Comparison of ENCODE assay signal across 9 cellular contexts in genomic region chr18:32469190-32469611, GRCh38. TPM values are rescaled to one million over a fixed set of nuclear protein-coding genes. Genes with fewer than 3 reads are reported as not detected.
A peak's percentile ranks its signal among the peaks of the same experiment; 100 is the strongest.
DNase-seq lines count a peak whose midpoint lies in the region; ATAC-seq, FAIRE-seq and TF ChIP-seq lines count a peak whose summit lies in the region.
"Had no signal": no experiment of that assay in that cellular context is flagged by ENCODE, and none has a peak within 500 bp of the region (broad histone marks: within the 10 kb centered on the region; RNA-seq: fewer than 3 reads in every experiment).

No MANE protein-coding gene starts in this region.

- no peak overlapping the region for H2BK5ac ChIP-seq in mesendoderm (ENCODE audit: low read length)

- H3K27ac ChIP-seq in RWPE2 (ENCODE audit: poor library complexity, severe bottlenecking) (no peak overlapping the region), endodermal cell (ENCODE audit: low read depth, low read length) (no peak overlapping the region), mesendoderm (ENCODE audit: low read depth, low read length) (no peak overlapping the region), transverse colon (peak overlapping the region; percentile 88 to 94 (median 92))
- H3K27ac ChIP-seq: neutrophil had no signal

- peak overlapping the region; percentile 58 for H3K4me2 ChIP-seq in mesendoderm (ENCODE audit: low read length)

- 36 to 56% methylated on average over 3 to 8 of the region's 8 CpGs for WGBS in endodermal cell (ENCODE audit: insufficient coverage in 1 of 2, insufficient read length in 1 of 2), 2 experiments
- WGBS in mesendoderm (ENCODE audit: extremely low coverage, insufficient coverage, low lambda C conversion rate) = no CpG with 5 or more reads among the region's 8 CpGs
- WGBS in transverse colon (ENCODE audit: low coverage in 1 of 2), 2 donors = 0 to 9% methylated on average over 3 to 8 of the region's 8 CpGs

- DNase-seq in AG10803 (ENCODE audit: low read depth) = peak; percentile 5
- DNase-seq in HFFc6 = peak; percentile 2
- no peak for DNase-seq in RWPE2 (ENCODE audit: low spot score)
- DNase-seq in endodermal cell = peak; percentile 65
- DNase-seq in mesendoderm = peak; percentile 52
- peak; percentile 41 for DNase-seq in transverse colon
- no peak for DNase-seq in GM19239 (ENCODE audit: insufficient read length, low spot score)

- H3K9me3 Mint-ChIP-seq in HFFc6 = no peaks in the 10 kb centered on the region
- no peaks in the 10 kb centered on the region for H3K9me3 Mint-ChIP-seq in endodermal cell

- no peak overlapping the region for H4K8ac ChIP-seq in mesendoderm (ENCODE audit: low read depth, low read length)

- no peak overlapping the region for H2AK5ac ChIP-seq in mesendoderm (ENCODE audit: low read length)

- H3K27me3 ChIP-seq in RWPE2 (ENCODE audit: insufficient read depth, poor library complexity, severe bottlenecking) (no peaks in the 10 kb centered on the region), endodermal cell (ENCODE audit: control insufficient read depth, insufficient read depth, low read length, poor library complexity, severe bottlenecking) (peaks cover 16% of the 10 kb centered on the region), mesendoderm (ENCODE audit: insufficient read depth, low read length, poor library complexity) (no peaks in the 10 kb centered on the region), transverse colon (no peaks in the 10 kb centered on the region)

- H3K4me3 ChIP-seq in AG10803 (ENCODE audit: low read length) = peak overlapping the region; percentile 62
- H3K4me3 ChIP-seq in RWPE2 (ENCODE audit: severe bottlenecking) = peak overlapping the region; percentile 68
- peak overlapping the region; percentile 90 for H3K4me3 ChIP-seq in endodermal cell (ENCODE audit: low read length)
- H3K4me3 ChIP-seq in mesendoderm (ENCODE audit: low read length) = no peak overlapping the region
- H3K4me3 ChIP-seq in transverse colon = peak overlapping the region; percentile 52 to 91 (median 77)

- intact Hi-C loops in transverse colon (cut with DNase I; ENCODE audit: low total_unique reads) = no loop called here

- no peak overlapping the region for H4K5ac ChIP-seq in mesendoderm (ENCODE audit: low read length)

- TF ChIP-seq CTCF in AG10803 (conservative IDR thresholded peaks at IDR 0.05; ENCODE audit: low read length) (no peak), HFFc6 (IDR thresholded peaks at IDR 0.05) (0 out of 2 replicates have a peak, but pooled peaks have one; percentile 9), RWPE2 (IDR thresholded peaks at IDR 0.05; ENCODE audit: poor library complexity, severe bottlenecking) (no peak), endodermal cell (conservative IDR thresholded peaks at IDR 0.05) (peak; percentile 48), transverse colon (IDR thresholded peaks at IDR 0.05) (peak in 4 of 5 experiments; percentile 19 to 49 (median 36))

- H3K4me1 Mint-ChIP-seq in HFFc6 (ENCODE audit: low read depth) (peaks cover 13% of the 10 kb centered on the region), endodermal cell (peaks cover 39% of the 10 kb centered on the region)

- H3K4me3 Mint-ChIP-seq in HFFc6 = no peak overlapping the region
- peak overlapping the region; percentile 75 for H3K4me3 Mint-ChIP-seq in endodermal cell

- no peak for TF ChIP-seq EP300 in transverse colon (IDR thresholded peaks at IDR 0.05; ENCODE audit: low read depth)

- no peak overlapping the region for H3K4ac ChIP-seq in mesendoderm (ENCODE audit: low read depth, low read length)

- H3K23ac ChIP-seq in mesendoderm (ENCODE audit: low read length) = peak overlapping the region; percentile 30

- H3K36me3 Mint-ChIP-seq in HFFc6 (ENCODE audit: low read depth) (no peaks in the 10 kb centered on the region), endodermal cell (ENCODE audit: low read depth) (no peaks in the 10 kb centered on the region)

- H3K36me3 ChIP-seq in RWPE2 (ENCODE audit: low read depth) (no peaks in the 10 kb centered on the region), endodermal cell (ENCODE audit: control insufficient read depth, insufficient read depth, low read length) (no peaks in the 10 kb centered on the region), mesendoderm (ENCODE audit: control insufficient read depth, insufficient read depth, low read length) (no peaks in the 10 kb centered on the region), transverse colon (no peaks in the 10 kb centered on the region)
- H3K36me3 ChIP-seq: neutrophil had no signal

- no peaks in the 10 kb centered on the region for H3K9me3 ChIP-seq in RWPE2 (ENCODE audit: severe bottlenecking)
- no peaks in the 10 kb centered on the region for H3K9me3 ChIP-seq in endodermal cell (ENCODE audit: control insufficient read depth, low read length)
- H3K9me3 ChIP-seq in transverse colon = no peaks in the 10 kb centered on the region
- H3K9me3 ChIP-seq: neutrophil had no signal

- in situ Hi-C loops in transverse colon (cut with MboI; ENCODE audit: low pct_ligation_motif_present in 1 of 4, low pct_unique_long_range_greater_than_20kb in 1 of 4, low sequenced_read_pairs in 3 of 4) = loop anchor here in 2 of 4 donors (25.0 kb wide), 3 partner anchors 107 to 307 kb away; no protein-coding TSS in a partner anchor

- H3K27me3 Mint-ChIP-seq in HFFc6 (ENCODE audit: insufficient read depth) (peaks cover 11% of the 10 kb centered on the region), endodermal cell (ENCODE audit: insufficient read depth) (peaks cover 15% of the 10 kb centered on the region)

- H3K79me1 ChIP-seq in mesendoderm (ENCODE audit: low read length) = peaks cover 8% of the 10 kb centered on the region

- peaks cover 14% of the 10 kb centered on the region for H3K79me2 ChIP-seq in mesendoderm (ENCODE audit: control insufficient read depth, insufficient read depth, low read length)

- no peak overlapping the region for H2BK15ac ChIP-seq in mesendoderm (replicated peaks; ENCODE audit: low read depth)

- H3K4me1 ChIP-seq in RWPE2 (ENCODE audit: insufficient read depth, poor library complexity, severe bottlenecking) (no peaks in the 10 kb centered on the region), endodermal cell (ENCODE audit: control insufficient read depth, insufficient read depth, low read length) (peaks cover 11% of the 10 kb centered on the region), mesendoderm (ENCODE audit: control insufficient read depth, low read depth, low read length) (peaks cover 13% of the 10 kb centered on the region), transverse colon (peaks cover 0 to 34% (median 13%) of the 10 kb centered on the region in 4 donors)

- no peak for FAIRE-seq in GM19239 (lab: Jason Lieb, UNC)

- H3K56ac ChIP-seq in mesendoderm (ENCODE audit: low read length) = peak overlapping the region; percentile 58

- H3K18ac ChIP-seq in mesendoderm (ENCODE audit: low read length) = no peak overlapping the region

- H3K9ac ChIP-seq in endodermal cell (ENCODE audit: extremely low read depth, low read length, poor library complexity, severe bottlenecking) (no peak overlapping the region), mesendoderm (ENCODE audit: low read length) (peak overlapping the region; percentile 34)

- no peak overlapping the region for H2BK120ac ChIP-seq in mesendoderm (ENCODE audit: low read depth, low read length)

- ATAC-seq in RWPE2 (ENCODE audit: low read depth) (peak; percentile 13; the same call in 2 of the 3 replicates), HG03159 (IDR thresholded peaks at IDR 0.05; ENCODE audit: unreplicated experiment) (no peak)

- H3K27ac Mint-ChIP-seq in HFFc6 (no peak overlapping the region), endodermal cell (no peak overlapping the region)

- TF ChIP-seq POLR2A in transverse colon (IDR thresholded peaks at IDR 0.05) = no peak

RNA-seq across cellular contexts. Expression of gene GAREM1, which starts 1.5 kb away (rescaled TPM):
- under 1 TPM; 0.03 to 0.31 (median 0.08) TPM for total RNA-seq in HFFc6 (2021; fragmentation: NEBNext Ultra II Directional; extraction: Animal tissue kit (Norgen Biotek cat#: 25700))
- total RNA-seq in endodermal cell (1 to 10 TPM; 9.2 to 9.4 TPM), transverse colon (10 to 100 TPM in 3 of 4 donors, 1 to 10 TPM in 1; 7.9 to 47.6 (median 25.9) TPM)
- polyA plus RNA-seq in endodermal cell (2013, experiment 1 of 2) = 4.7 TPM
- 5.0 TPM for polyA plus RNA-seq in endodermal cell (2013, experiment 2 of 2)
- 8.9 TPM for polyA plus RNA-seq in mesendoderm (2013, experiment 1 of 2)
- polyA plus RNA-seq in mesendoderm (2013, experiment 2 of 2) = 7.5 TPM

Comparison
In these comparisons a context has a peak if more than half of its experiments do, and no peak if none do; other contexts are left out.
1. DNase-seq: peak in AG10803 (single experiment), HFFc6 (single experiment), endodermal cell (single experiment), mesendoderm (single experiment) and transverse colon (single experiment); none in RWPE2 (single experiment) and GM19239 (single experiment).
2. CTCF ChIP-seq: peak in HFFc6 (single experiment), endodermal cell (single experiment) and transverse colon (4 of 5); none in AG10803 (single experiment) and RWPE2 (single experiment).
3. H3K27ac ChIP-seq: peak in transverse colon (4 of 4); none in RWPE2 (single experiment), endodermal cell (single experiment) and mesendoderm (single experiment).
4. RNA of gene GAREM1, which starts 1.5 kb away (total RNA-seq): 7.9 to 47.6 TPM in transverse colon and 9.2 to 9.4 TPM in endodermal cell; 0.03 to 0.31 TPM in HFFc6; every median in the first group is over 4 times any median in the second.